Comparison of ENCODE assay signal across 24 cellular contexts in genomic region chr6:151434369-151434768, GRCh38. TPM values are rescaled to one million over a fixed set of nuclear protein-coding genes. Genes with fewer than 3 reads are reported as not detected.
DNase-seq lines count a peak whose midpoint lies in the region; ATAC-seq, FAIRE-seq and TF ChIP-seq lines count a peak whose summit lies in the region.
"Had no signal": no experiment of that assay in that cellular context is flagged by ENCODE, and none has a peak within 500 bp of the region (broad histone marks: within the 10 kb centered on the region; RNA-seq: fewer than 3 reads in every experiment).

No MANE protein-coding gene starts in this region.

- H3K79me2 ChIP-seq in astrocyte (ENCODE audit: insufficient read depth, low read length): peaks cover 37% of the 10 kb centered on the region

- peak; percentile 58 for ATAC-seq in GM19328 (IDR thresholded peaks at IDR 0.05; ENCODE audit: unreplicated experiment)
- peak; percentile 69 for ATAC-seq in HG02852 (IDR thresholded peaks at IDR 0.05; ENCODE audit: unreplicated experiment)
- no peak for ATAC-seq in T-cell (replicated peaks in 1 of 4)
- ATAC-seq: effector memory CD8-positive, alpha-beta T cell; esophagus mucosa; psoas muscle; Right ventricle myocardium inferior; stimulated activated effector memory CD8-positive, alpha-beta T cell treated with anti-CD3 and anti-CD28 coated beads, Interleukin-12 subunit alpha, Interleukin-12 subunit beta, amount 100 ng/mL, for 72 hours had no signal

- DNase-seq in astrocyte (ENCODE audit: low read depth) (no peak), NCI-H748 treated with DMSO at 0.1 percent for 48 hours (lab: John Stamatoyannopoulos, UW) (no peak), GM13976 (ENCODE audit: low spot score) (no peak), T-cell (no peak)
- no peak for DNase-seq in stimulated activated CD4-positive, alpha-beta T cell treated with anti-CD3 and anti-CD28 coated beads, Interleukin-15, amount 100 ng/mL, for 24 hours
- DNase-seq: activated CD4-positive, alpha-beta memory T cell treated with anti-CD3 and anti-CD28 coated beads for 36 hours; activated CD4-positive, CD25-positive, alpha-beta regulatory T cell; activated gamma-delta T cell; CD4-positive, CD25-positive, alpha-beta regulatory T cell; colonic mucosa; effector memory CD8-positive, alpha-beta T cell; foreskin melanocyte; islet precursor cell; KG1; NCI-H187; OCI-M1; psoas muscle; stimulated activated CD4-positive, alpha-beta T cell treated with anti-CD3 and anti-CD28 coated beads, Interleukin-1b, Interleukin-23, amount 100 ng/mL, for 48 hours had no signal

- POLR2A ChIA-PET in T-cell (lab: Charles Lee): interaction anchor here in 1 of 2 donors (0.6 kb wide), 2 partner anchors 16 to 92 kb away, joined by 3 to 4 read pairs; no protein-coding TSS in a partner anchor

- H3K27me3 Mint-ChIP-seq in astrocyte (ENCODE audit: low read depth, unreplicated experiment) (no peaks in the 10 kb centered on the region), T-cell (no peaks in the 10 kb centered on the region)
- H3K27me3 Mint-ChIP-seq: activated CD4-positive, alpha-beta memory T cell treated with anti-CD3 and anti-CD28 coated beads for 36 hours; CD4-positive, CD25-positive, alpha-beta regulatory T cell; effector memory CD8-positive, alpha-beta T cell had no signal

- no peaks in the 10 kb centered on the region for H3K27me3 ChIP-seq in astrocyte (ENCODE audit: insufficient read depth, low read length)
- H3K27me3 ChIP-seq: colonic mucosa had no signal

- H3K4me1 Mint-ChIP-seq in astrocyte (ENCODE audit: low read depth, unreplicated experiment) (peaks cover 26% of the 10 kb centered on the region), T-cell (peaks cover 9 to 20% (median 17%) of the 10 kb centered on the region in 3 donors)

- no peak overlapping the region for H3K9ac ChIP-seq in astrocyte (ENCODE audit: low read length)

- H3K4me1 ChIP-seq in astrocyte (ENCODE audit: insufficient read depth, low read length): peaks cover 21% of the 10 kb centered on the region
- H3K4me1 ChIP-seq: colonic mucosa, psoas muscle had no signal

- no peak overlapping the region for H3K4me3 Mint-ChIP-seq in astrocyte (ENCODE audit: unreplicated experiment)
- no peak overlapping the region for H3K4me3 Mint-ChIP-seq in T-cell
- H3K4me3 Mint-ChIP-seq: activated CD4-positive, alpha-beta memory T cell treated with anti-CD3 and anti-CD28 coated beads for 36 hours; CD4-positive, CD25-positive, alpha-beta regulatory T cell; effector memory CD8-positive, alpha-beta T cell; stimulated activated effector memory CD8-positive, alpha-beta T cell treated with anti-CD3 and anti-CD28 coated beads, Interleukin-12 subunit alpha, Interleukin-12 subunit beta, amount 100 ng/mL, for 72 hours had no signal

- H4K20me1 ChIP-seq in astrocyte (ENCODE audit: insufficient read depth, low read length): peaks cover 14% of the 10 kb centered on the region

- TF ChIP-seq CTCF in astrocyte (IDR thresholded peaks at IDR 0.05; ENCODE audit: insufficient read depth, low read depth, low read length) (no peak), GM13976 (IDR thresholded peaks at IDR 0.05; ENCODE audit: borderline replicate concordance, control extremely low read depth, extremely low read depth, insufficient read depth, missing control alignments) (no peak)

- H3K27ac Mint-ChIP-seq in astrocyte (ENCODE audit: unreplicated experiment): no peak overlapping the region
- H3K27ac Mint-ChIP-seq in T-cell: no peak overlapping the region
- H3K27ac Mint-ChIP-seq: activated CD4-positive, alpha-beta memory T cell treated with anti-CD3 and anti-CD28 coated beads for 36 hours; CD4-positive, CD25-positive, alpha-beta regulatory T cell; effector memory CD8-positive, alpha-beta T cell; stimulated activated effector memory CD8-positive, alpha-beta T cell treated with anti-CD3 and anti-CD28 coated beads, Interleukin-12 subunit alpha, Interleukin-12 subunit beta, amount 100 ng/mL, for 72 hours had no signal

- H3K36me3 ChIP-seq in astrocyte (ENCODE audit: insufficient read depth, low read length): peaks cover 16% of the 10 kb centered on the region

- CTCF ChIA-PET in T-cell (lab: Charles Lee): no interaction called here

- H3K27ac ChIP-seq in astrocyte (ENCODE audit: low read depth, low read length): no peak overlapping the region
- H3K27ac ChIP-seq: colonic mucosa, psoas muscle had no signal

- H3K9me3 Mint-ChIP-seq in astrocyte (ENCODE audit: unreplicated experiment) (no peaks in the 10 kb centered on the region), T-cell (no peaks in the 10 kb centered on the region)
- H3K9me3 Mint-ChIP-seq: activated CD4-positive, alpha-beta memory T cell treated with anti-CD3 and anti-CD28 coated beads for 36 hours; CD4-positive, CD25-positive, alpha-beta regulatory T cell; effector memory CD8-positive, alpha-beta T cell; stimulated activated effector memory CD8-positive, alpha-beta T cell treated with anti-CD3 and anti-CD28 coated beads, Interleukin-12 subunit alpha, Interleukin-12 subunit beta, amount 100 ng/mL, for 72 hours had no signal

- H3K9me3 ChIP-seq in astrocyte (ENCODE audit: insufficient read depth, low read depth, low read length): no peaks in the 10 kb centered on the region
- H3K9me3 ChIP-seq: colonic mucosa, psoas muscle had no signal

- peaks cover 11% of the 10 kb centered on the region for H3K36me3 Mint-ChIP-seq in astrocyte (ENCODE audit: low read depth, unreplicated experiment)
- H3K36me3 Mint-ChIP-seq in T-cell: peaks cover 28% of the 10 kb centered on the region

- no peak overlapping the region for H3K4me2 ChIP-seq in astrocyte (ENCODE audit: low read length)

- H3K4me3 ChIP-seq in astrocyte (ENCODE audit: insufficient read depth, low read depth, low read length): no peak overlapping the region
- H3K4me3 ChIP-seq: colonic mucosa, psoas muscle had no signal

- peak; percentile 20 for FAIRE-seq in astrocyte (lab: Jason Lieb, UNC)

- no peak overlapping the region for H2AFZ ChIP-seq in astrocyte (ENCODE audit: low read depth, low read length)

- in situ Hi-C loops in GM13976 (cut with MboI; ENCODE audit: low sequenced_read_pairs, unreplicated experiment): no loop called here

RNA-seq across cellular contexts. Expression of gene RMND1, which starts 17.6 kb away (rescaled TPM):
- total RNA-seq in astrocyte (22.7 and 25.9 TPM in 2 replicates), T-cell (10 to 100 TPM in 4 of 5 donors, 1 to 10 TPM in 1; 8.0 to 15.6 (median 12.8) TPM)

RNA-seq across cellular contexts. Expression of gene ZBTB2, which starts 43.0 kb away (rescaled TPM):
- total RNA-seq in astrocyte (19.3 and 20.8 TPM in 2 replicates), T-cell (10 to 100 TPM; 16.1 to 28.3 (median 27.4) TPM)

RNA-seq across cellular contexts. Expression of gene CCDC170, which starts 59.4 kb away (rescaled TPM):
- total RNA-seq in astrocyte (0.10 and 0.14 TPM in 2 replicates), T-cell (under 1 TPM in 2 of 5 donors, not detected in 3; 0.07 to 0.32 TPM)
- total RNA-seq: activated CD4-positive, alpha-beta memory T cell treated with anti-CD3 and anti-CD28 coated beads for 36 hours; CD4-positive, CD25-positive, alpha-beta regulatory T cell; HT1080 had no signal

Comparison
In these comparisons a context has a peak if more than half of its experiments do, and no peak if none do; other contexts are left out.
1. ATAC-seq: peak in GM19328 (single experiment) and HG02852 (single experiment); none in T-cell (0 of 4).